23 cellular contexts compared by ENCODE assay signal in the genomic region with DNA sequence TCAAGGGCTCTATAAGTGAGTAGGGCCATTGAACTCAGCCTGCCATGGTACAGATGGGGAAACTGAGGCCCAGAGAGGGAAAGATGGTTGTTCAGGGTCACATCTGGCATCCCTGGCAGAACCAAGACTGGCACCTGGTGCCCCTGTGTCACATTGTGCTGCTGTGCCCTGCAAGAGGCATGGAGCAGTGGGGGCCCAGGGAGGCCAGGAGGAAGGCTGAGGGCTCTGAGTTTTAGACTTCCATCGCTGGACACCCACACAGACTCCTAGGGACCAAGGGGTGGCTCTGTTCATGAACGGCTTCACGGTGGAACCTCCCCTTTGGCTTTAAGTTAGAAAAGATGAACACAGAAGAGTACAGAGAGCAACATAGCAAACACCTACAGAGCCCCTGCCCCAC.
DNase-seq lines count a peak whose midpoint lies in the region; ATAC-seq, FAIRE-seq and TF ChIP-seq lines count a peak whose summit lies in the region.
"Had no signal": no experiment of that assay in that cellular context is flagged by ENCODE, and none has a peak within 500 bp of the region (broad histone marks: within the 10 kb centered on the region; RNA-seq: fewer than 3 reads in every experiment).

No MANE protein-coding gene starts in this region.

- no peak overlapping the region for H3K4me3 ChIP-seq in ascending aorta
- H3K4me3 ChIP-seq in left lung = no peak overlapping the region
- H3K4me3 ChIP-seq in psoas muscle = no peak overlapping the region
- no peak overlapping the region for H3K4me3 ChIP-seq in tibial nerve
- no peak overlapping the region for H3K4me3 ChIP-seq in kidney (ENCODE audit: low read length in 2 of 2)
- H3K4me3 ChIP-seq: dorsolateral prefrontal cortex, GM12878, SJSA1, suprapubic skin had no signal

- no peak for TF ChIP-seq POLR2A in tibial nerve (IDR thresholded peaks at IDR 0.05)

- H3K4me1 ChIP-seq in ascending aorta (peaks cover 31 to 52% of the 10 kb centered on the region in 2 donors), left lung (peaks cover 19 to 25% of the 10 kb centered on the region in 2 donors), psoas muscle (no peaks in the 10 kb centered on the region), tibial nerve (peaks cover 0 to 89% (median 21%) of the 10 kb centered on the region in 4 donors), kidney (ENCODE audit: control insufficient read depth in 1 of 2, insufficient read depth in 1 of 2, low read depth in 1 of 2, low read length in 2 of 2) (peaks cover 0 to 11% of the 10 kb centered on the region in 2 donors)
- H3K4me1 ChIP-seq: SJSA1 had no signal

- TF ChIP-seq CTCF in ascending aorta (IDR thresholded peaks at IDR 0.05) (no peak), left lung (IDR thresholded peaks at IDR 0.05) (no peak), psoas muscle (IDR thresholded peaks at IDR 0.05) (no peak), tibial nerve (IDR thresholded peaks at IDR 0.05) (no peak), kidney (IDR thresholded peaks at IDR 0.05; ENCODE audit: borderline replicate concordance, extremely low read depth, insufficient read depth) (no peak)

- DNase-seq in ascending aorta (ENCODE audit: low spot score in 2 of 2) (no peak), left lung (no peak), psoas muscle (no peak), tibial nerve (ENCODE audit: low spot score in 2 of 2) (no peak), NCI-H2081 (lab: John Stamatoyannopoulos, UW) (no peak), activated gamma-delta T cell (lab: John Stamatoyannopoulos, UW) (no peak), kidney (no peak), NCI-H2081 treated with DMSO at 0.1 percent for 48 hours (lab: John Stamatoyannopoulos, UW) (no peak)
- DNase-seq: activated B cell treated with CpG ODN at 0.5 μM for 24 hours; activated CD4-positive, alpha-beta T cell treated with anti-CD3 and anti-CD28 coated beads, Interleukin-2, amount 10 ng/mL, durations not matched to agents 7 days and 5 days; activated T-cell treated with anti-CD3 and anti-CD28 coated beads, Interleukin-2, amount 50 U/mL, for 24 hours; mesendoderm; NCI-H1048; NCI-H187 treated with DMSO at 0.1 percent for 48 hours; NCI-H510A treated with DMSO at 0.1 percent for 48 hours; T-cell had no signal

- H3K9me3 ChIP-seq in ascending aorta = no peaks in the 10 kb centered on the region
- no peaks in the 10 kb centered on the region for H3K9me3 ChIP-seq in left lung
- no peaks in the 10 kb centered on the region for H3K9me3 ChIP-seq in psoas muscle
- H3K9me3 ChIP-seq in tibial nerve = no peaks in the 10 kb centered on the region
- H3K9me3 ChIP-seq in kidney (ENCODE audit: control insufficient read depth in 1 of 2, low read length in 2 of 2) = no peaks in the 10 kb centered on the region
- H3K9me3 ChIP-seq: SJSA1, suprapubic skin had no signal

- WGBS in psoas muscle, 3 donors = 90 to 97% (median 93%) methylated on average over 3 of the region's 3 CpGs
- WGBS in tibial nerve, 2 donors = 75 to 76% methylated on average over 3 of the region's 3 CpGs

- no peaks in the 10 kb centered on the region for H3K27me3 ChIP-seq in ascending aorta
- no peaks in the 10 kb centered on the region for H3K27me3 ChIP-seq in left lung
- no peaks in the 10 kb centered on the region for H3K27me3 ChIP-seq in psoas muscle (ENCODE audit: insufficient read depth in 3 of 3, low read length in 2 of 3)
- no peaks in the 10 kb centered on the region for H3K27me3 ChIP-seq in tibial nerve
- H3K27me3 ChIP-seq: dorsolateral prefrontal cortex, SJSA1, suprapubic skin had no signal

- H3K27ac ChIP-seq in ascending aorta = peak overlapping the region; percentile 91 to 93
- H3K27ac ChIP-seq in left lung = peak overlapping the region; percentile 59 to 76
- peak overlapping the region; percentile 30 for H3K27ac ChIP-seq in psoas muscle
- peak overlapping the region in 3 of 4 donors; percentile 42 to 82 (median 74) for H3K27ac ChIP-seq in tibial nerve
- no peak overlapping the region for H3K27ac ChIP-seq in kidney (ENCODE audit: low read depth in 2 of 2, low read length in 2 of 2)
- H3K27ac ChIP-seq: SJSA1 had no signal

- no peak for ATAC-seq in left lung
- no peak for ATAC-seq in psoas muscle
- ATAC-seq: GM12878; stimulated activated memory B cell treated with anti-CD40 and anti-IgM and Interleukin-4, amounts not matched to agents 10 μg/mL and 1 μg/mL and 100 μg/mL, for 72 hours; T-cell had no signal

- H3K9ac ChIP-seq in kidney (ENCODE audit: low read length in 2 of 2) = no peak overlapping the region

- H3K36me3 ChIP-seq in ascending aorta (no peaks in the 10 kb centered on the region), left lung (no peaks in the 10 kb centered on the region), psoas muscle (ENCODE audit: insufficient read depth in 1 of 2, low read depth in 1 of 2) (no peaks in the 10 kb centered on the region), tibial nerve (no peaks in the 10 kb centered on the region), kidney (ENCODE audit: control insufficient read depth in 1 of 2, insufficient read depth in 2 of 2, low read length in 2 of 2) (peaks cover 0 to 7% of the 10 kb centered on the region in 2 donors)
- H3K36me3 ChIP-seq: SJSA1, suprapubic skin had no signal

- FAIRE-seq in kidney (lab: Jason Lieb, UNC) = no peak
- FAIRE-seq: endometrium, GM12878, H1 had no signal

- no peak for TF ChIP-seq EP300 in tibial nerve (IDR thresholded peaks at IDR 0.05)

- intact Hi-C loops in ascending aorta (cut with DNase I) (no loop called here), left lung (cut with DNase I) (no loop called here), psoas muscle (cut with DNase I) (loop anchor here in 1 of 2 donors (5.0 kb wide), 1 partner anchor 42 kb away; no protein-coding TSS in a partner anchor), kidney (cut with DNase I) (no loop called here)

Comparison
In these comparisons a context has a peak if more than half of its experiments do, and no peak if none do; other contexts are left out.
1. H3K27ac ChIP-seq: peak in ascending aorta (2 of 2), left lung (2 of 2), psoas muscle (single experiment) and tibial nerve (3 of 4); none in kidney (0 of 2).